In the genomic region with DNA sequence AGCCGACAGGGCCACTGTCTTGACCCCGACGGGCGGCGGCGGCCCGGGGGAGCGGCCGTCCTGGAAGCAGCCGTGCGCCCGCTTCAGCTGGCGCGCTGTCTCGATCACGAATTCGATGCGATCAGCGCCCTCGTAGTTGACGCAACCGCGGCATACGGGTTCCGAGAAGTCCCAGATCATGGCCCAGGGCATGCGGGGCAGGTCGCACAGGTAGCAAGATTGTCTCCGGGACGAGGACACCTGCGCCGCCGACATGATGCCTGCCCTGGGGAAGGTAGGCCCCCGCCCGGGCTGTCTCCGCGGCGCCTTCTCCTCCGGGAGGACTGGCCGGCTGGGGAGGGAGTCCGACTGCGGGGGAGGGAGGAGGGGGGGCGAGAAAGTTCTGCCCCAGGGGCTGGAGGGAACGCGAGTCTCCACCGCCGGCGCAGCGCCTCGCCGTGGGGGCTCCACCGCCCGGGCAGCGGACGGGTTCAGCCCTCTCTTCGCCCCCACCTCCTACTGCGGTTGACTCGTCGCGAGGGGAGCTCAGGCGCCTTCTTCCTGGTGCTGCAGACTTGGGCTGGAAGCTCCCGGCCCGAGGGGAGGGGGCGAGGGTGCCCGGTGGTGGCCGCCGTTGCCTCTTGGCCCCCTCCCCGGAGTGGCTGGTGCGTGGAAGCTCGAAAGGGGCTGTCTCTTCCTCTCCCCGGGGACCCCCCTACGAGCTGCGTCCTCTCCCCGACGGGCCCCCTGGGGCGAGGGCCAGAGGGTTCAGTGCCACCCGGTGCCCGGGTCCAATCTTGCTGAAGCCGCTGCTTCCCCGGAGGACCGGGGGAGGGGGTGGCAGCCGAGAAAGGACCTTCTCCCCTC, we compare ENCODE assay signal across 1 cellular context.
TF ChIP-seq lines count a peak whose summit lies in the region.

No MANE protein-coding gene starts in this region.

TF ChIP-seq in HepG2, 621 proteins besides CTCF, POLR2A, EP300 and RAD21 (continued from another document and continues in another):
- no peak for TF ChIP-seq ZSCAN20 (CRISPR knock-in tag; IDR thresholded peaks at IDR 0.05; ENCODE audit: borderline replicate concordance)
- TF ChIP-seq IRX3 (CRISPR knock-in tag; IDR thresholded peaks at IDR 0.05; ENCODE audit: borderline replicate concordance, low read depth) = no peak
- TF ChIP-seq, protein P1, sequence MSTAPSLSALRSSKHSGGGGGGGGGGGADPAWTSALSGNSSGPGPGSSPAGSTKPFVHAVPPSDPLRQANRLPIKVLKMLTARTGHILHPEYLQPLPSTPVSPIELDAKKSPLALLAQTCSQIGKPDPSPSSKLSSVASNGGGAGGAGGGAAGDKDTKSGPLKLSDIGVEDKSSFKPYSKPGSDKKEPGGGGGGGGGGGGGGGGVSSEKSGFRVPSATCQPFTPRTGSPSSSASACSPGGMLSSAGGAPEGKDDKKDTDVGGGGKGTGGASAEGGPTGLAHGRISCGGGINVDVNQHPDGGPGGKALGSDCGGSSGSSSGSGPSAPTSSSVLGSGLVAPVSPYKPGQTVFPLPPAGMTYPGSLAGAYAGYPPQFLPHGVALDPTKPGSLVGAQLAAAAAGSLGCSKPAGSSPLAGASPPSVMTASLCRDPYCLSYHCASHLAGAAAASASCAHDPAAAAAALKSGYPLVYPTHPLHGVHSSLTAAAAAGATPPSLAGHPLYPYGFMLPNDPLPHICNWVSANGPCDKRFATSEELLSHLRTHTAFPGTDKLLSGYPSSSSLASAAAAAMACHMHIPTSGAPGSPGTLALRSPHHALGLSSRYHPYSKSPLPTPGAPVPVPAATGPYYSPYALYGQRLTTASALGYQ (CRISPR knock-in tag; IDR thresholded peaks at IDR 0.05) = 0 out of 2 replicates have a peak, but pooled peaks have one; percentile 17
- no peak for TF ChIP-seq CHD2 (IDR thresholded peaks at IDR 0.05; ENCODE audit: low read depth, low read length)
- TF ChIP-seq JDP2 (CRISPR knock-in tag; IDR thresholded peaks at IDR 0.05; ENCODE audit: borderline replicate concordance) = no peak
- no peak for TF ChIP-seq ATAD3A (CRISPR knock-in tag; IDR thresholded peaks at IDR 0.05)
- TF ChIP-seq, protein P2, sequence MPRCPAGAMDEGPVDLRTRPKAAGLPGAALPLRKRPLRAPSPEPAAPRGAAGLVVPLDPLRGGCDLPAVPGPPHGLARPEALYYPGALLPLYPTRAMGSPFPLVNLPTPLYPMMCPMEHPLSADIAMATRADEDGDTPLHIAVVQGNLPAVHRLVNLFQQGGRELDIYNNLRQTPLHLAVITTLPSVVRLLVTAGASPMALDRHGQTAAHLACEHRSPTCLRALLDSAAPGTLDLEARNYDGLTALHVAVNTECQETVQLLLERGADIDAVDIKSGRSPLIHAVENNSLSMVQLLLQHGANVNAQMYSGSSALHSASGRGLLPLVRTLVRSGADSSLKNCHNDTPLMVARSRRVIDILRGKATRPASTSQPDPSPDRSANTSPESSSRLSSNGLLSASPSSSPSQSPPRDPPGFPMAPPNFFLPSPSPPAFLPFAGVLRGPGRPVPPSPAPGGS (CRISPR knock-in tag; IDR thresholded peaks at IDR 0.05) = no peak
- no peak for TF ChIP-seq NR2F1 (CRISPR knock-in tag; IDR thresholded peaks at IDR 0.05)
- TF ChIP-seq ZFX (CRISPR knock-in tag; IDR thresholded peaks at IDR 0.05; ENCODE audit: low read depth) = peak; percentile 45
- TF ChIP-seq NR2F2 (IDR thresholded peaks at IDR 0.05; ENCODE audit: borderline replicate concordance, low read depth) = no peak
- no peak for TF ChIP-seq TBX2 (CRISPR knock-in tag; IDR thresholded peaks at IDR 0.05; ENCODE audit: borderline replicate concordance)
- TF ChIP-seq ZNF550 (CRISPR knock-in tag; IDR thresholded peaks at IDR 0.05; ENCODE audit: borderline replicate concordance) = no peak
- no peak for TF ChIP-seq FOXP1 (IDR thresholded peaks at IDR 0.05)
- no peak for TF ChIP-seq FOXP1 (CRISPR knock-in tag; IDR thresholded peaks at IDR 0.05)
- no peak for TF ChIP-seq ZNF383 (CRISPR knock-in tag; IDR thresholded peaks at IDR 0.05; ENCODE audit: borderline replicate concordance)
- no peak; the same call in 1 of the 2 replicates for TF ChIP-seq ZNF672 (CRISPR knock-in tag; IDR thresholded peaks at IDR 0.05)
- TF ChIP-seq EHMT2 (IDR thresholded peaks at IDR 0.05; ENCODE audit: borderline replicate concordance, low read depth, low read length) = no peak
- no peak for TF ChIP-seq NR2F6 (IDR thresholded peaks at IDR 0.05)
- TF ChIP-seq NR2F6 (CRISPR knock-in tag; IDR thresholded peaks at IDR 0.05) = no peak
- TF ChIP-seq, protein P3, sequence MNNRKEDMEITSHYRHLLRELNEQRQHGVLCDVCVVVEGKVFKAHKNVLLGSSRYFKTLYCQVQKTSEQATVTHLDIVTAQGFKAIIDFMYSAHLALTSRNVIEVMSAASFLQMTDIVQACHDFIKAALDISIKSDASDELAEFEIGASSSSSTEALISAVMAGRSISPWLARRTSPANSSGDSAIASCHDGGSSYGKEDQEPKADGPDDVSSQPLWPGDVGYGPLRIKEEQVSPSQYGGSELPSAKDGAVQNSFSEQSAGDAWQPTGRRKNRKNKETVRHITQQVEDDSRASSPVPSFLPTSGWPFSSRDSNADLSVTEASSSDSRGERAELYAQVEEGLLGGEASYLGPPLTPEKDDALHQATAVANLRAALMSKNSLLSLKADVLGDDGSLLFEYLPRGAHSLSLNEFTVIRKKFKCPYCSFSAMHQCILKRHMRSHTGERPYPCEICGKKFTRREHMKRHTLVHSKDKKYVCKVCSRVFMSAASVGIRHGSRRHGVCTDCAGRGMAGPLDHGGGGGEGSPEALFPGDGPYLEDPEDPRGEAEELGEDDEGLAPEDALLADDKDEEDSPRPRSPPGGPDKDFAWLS (CRISPR knock-in tag; IDR thresholded peaks at IDR 0.05; ENCODE audit: borderline replicate concordance) = no peak
- no peak for TF ChIP-seq ZSCAN31 (CRISPR knock-in tag; IDR thresholded peaks at IDR 0.05; ENCODE audit: low read depth)
- no peak for TF ChIP-seq IKZF4 (CRISPR knock-in tag; IDR thresholded peaks at IDR 0.05; ENCODE audit: borderline replicate concordance, low read depth, not compliant biosample characterization)
- no peak for TF ChIP-seq ZNF251 (CRISPR knock-in tag; IDR thresholded peaks at IDR 0.05)
- no peak for TF ChIP-seq ZNF569 (CRISPR knock-in tag; IDR thresholded peaks at IDR 0.05; ENCODE audit: borderline replicate concordance)
- TF ChIP-seq NCOR1 (IDR thresholded peaks at IDR 0.05; ENCODE audit: borderline replicate concordance, low read length) = no peak; the same call in 1 of the 2 replicates
- no peak for TF ChIP-seq ETV5 (CRISPR knock-in tag; IDR thresholded peaks at IDR 0.05; ENCODE audit: borderline replicate concordance)
- peak; percentile 72 for TF ChIP-seq HNRNPK (IDR thresholded peaks at IDR 0.05; ENCODE audit: low read depth, low read length, poor library complexity, severe bottlenecking)
- TF ChIP-seq, protein P4, sequence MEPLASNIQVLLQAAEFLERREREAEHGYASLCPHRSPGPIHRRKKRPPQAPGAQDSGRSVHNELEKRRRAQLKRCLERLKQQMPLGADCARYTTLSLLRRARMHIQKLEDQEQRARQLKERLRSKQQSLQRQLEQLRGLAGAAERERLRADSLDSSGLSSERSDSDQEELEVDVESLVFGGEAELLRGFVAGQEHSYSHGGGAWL (CRISPR knock-in tag; IDR thresholded peaks at IDR 0.05) = peak; percentile 51
- no peak for TF ChIP-seq KDM6A (CRISPR knock-in tag; IDR thresholded peaks at IDR 0.05; ENCODE audit: low read depth)
- TF ChIP-seq ZNF782 (CRISPR knock-in tag; IDR thresholded peaks at IDR 0.05; ENCODE audit: borderline replicate concordance) = no peak
- TF ChIP-seq ZFP37 (CRISPR knock-in tag; IDR thresholded peaks at IDR 0.05; ENCODE audit: borderline replicate concordance) = no peak
- TF ChIP-seq NFKBIZ (CRISPR knock-in tag; IDR thresholded peaks at IDR 0.05) = no peak
- no peak for TF ChIP-seq ZNF615 (CRISPR knock-in tag; IDR thresholded peaks at IDR 0.05; ENCODE audit: borderline replicate concordance)
- TF ChIP-seq ZNF234 (CRISPR knock-in tag; conservative IDR thresholded peaks at IDR 0.05) = no peak
- no peak for TF ChIP-seq ZNF746 (CRISPR knock-in tag; IDR thresholded peaks at IDR 0.05)
- TF ChIP-seq TRIM24 (CRISPR knock-in tag; IDR thresholded peaks at IDR 0.05) = no peak
- TF ChIP-seq ZNF572 (CRISPR knock-in tag; IDR thresholded peaks at IDR 0.05) = no peak
- TF ChIP-seq, protein P5, sequence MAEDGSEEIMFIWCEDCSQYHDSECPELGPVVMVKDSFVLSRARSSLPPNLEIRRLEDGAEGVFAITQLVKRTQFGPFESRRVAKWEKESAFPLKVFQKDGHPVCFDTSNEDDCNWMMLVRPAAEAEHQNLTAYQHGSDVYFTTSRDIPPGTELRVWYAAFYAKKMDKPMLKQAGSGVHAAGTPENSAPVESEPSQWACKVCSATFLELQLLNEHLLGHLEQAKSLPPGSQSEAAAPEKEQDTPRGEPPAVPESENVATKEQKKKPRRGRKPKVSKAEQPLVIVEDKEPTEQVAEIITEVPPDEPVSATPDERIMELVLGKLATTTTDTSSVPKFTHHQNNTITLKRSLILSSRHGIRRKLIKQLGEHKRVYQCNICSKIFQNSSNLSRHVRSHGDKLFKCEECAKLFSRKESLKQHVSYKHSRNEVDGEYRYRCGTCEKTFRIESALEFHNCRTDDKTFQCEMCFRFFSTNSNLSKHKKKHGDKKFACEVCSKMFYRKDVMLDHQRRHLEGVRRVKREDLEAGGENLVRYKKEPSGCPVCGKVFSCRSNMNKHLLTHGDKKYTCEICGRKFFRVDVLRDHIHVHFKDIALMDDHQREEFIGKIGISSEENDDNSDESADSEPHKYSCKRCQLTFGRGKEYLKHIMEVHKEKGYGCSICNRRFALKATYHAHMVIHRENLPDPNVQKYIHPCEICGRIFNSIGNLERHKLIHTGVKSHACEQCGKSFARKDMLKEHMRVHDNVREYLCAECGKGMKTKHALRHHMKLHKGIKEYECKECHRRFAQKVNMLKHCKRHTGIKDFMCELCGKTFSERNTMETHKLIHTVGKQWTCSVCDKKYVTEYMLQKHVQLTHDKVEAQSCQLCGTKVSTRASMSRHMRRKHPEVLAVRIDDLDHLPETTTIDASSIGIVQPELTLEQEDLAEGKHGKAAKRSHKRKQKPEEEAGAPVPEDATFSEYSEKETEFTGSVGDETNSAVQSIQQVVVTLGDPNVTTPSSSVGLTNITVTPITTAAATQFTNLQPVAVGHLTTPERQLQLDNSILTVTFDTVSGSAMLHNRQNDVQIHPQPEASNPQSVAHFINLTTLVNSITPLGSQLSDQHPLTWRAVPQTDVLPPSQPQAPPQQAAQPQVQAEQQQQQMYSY (CRISPR knock-in tag; IDR thresholded peaks at IDR 0.05) = no peak
- TF ChIP-seq, protein P6, sequence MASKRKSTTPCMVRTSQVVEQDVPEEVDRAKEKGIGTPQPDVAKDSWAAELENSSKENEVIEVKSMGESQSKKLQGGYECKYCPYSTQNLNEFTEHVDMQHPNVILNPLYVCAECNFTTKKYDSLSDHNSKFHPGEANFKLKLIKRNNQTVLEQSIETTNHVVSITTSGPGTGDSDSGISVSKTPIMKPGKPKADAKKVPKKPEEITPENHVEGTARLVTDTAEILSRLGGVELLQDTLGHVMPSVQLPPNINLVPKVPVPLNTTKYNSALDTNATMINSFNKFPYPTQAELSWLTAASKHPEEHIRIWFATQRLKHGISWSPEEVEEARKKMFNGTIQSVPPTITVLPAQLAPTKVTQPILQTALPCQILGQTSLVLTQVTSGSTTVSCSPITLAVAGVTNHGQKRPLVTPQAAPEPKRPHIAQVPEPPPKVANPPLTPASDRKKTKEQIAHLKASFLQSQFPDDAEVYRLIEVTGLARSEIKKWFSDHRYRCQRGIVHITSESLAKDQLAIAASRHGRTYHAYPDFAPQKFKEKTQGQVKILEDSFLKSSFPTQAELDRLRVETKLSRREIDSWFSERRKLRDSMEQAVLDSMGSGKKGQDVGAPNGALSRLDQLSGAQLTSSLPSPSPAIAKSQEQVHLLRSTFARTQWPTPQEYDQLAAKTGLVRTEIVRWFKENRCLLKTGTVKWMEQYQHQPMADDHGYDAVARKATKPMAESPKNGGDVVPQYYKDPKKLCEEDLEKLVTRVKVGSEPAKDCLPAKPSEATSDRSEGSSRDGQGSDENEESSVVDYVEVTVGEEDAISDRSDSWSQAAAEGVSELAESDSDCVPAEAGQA (IDR thresholded peaks at IDR 0.05; ENCODE audit: low read depth) = no peak
- TF ChIP-seq, protein P6 (CRISPR knock-in tag; IDR thresholded peaks at IDR 0.05; ENCODE audit: borderline replicate concordance) = no peak
- TF ChIP-seq STAG1 (CRISPR knock-in tag; IDR thresholded peaks at IDR 0.05) = no peak; the same call in 1 of the 2 replicates
- TF ChIP-seq, protein P7, sequence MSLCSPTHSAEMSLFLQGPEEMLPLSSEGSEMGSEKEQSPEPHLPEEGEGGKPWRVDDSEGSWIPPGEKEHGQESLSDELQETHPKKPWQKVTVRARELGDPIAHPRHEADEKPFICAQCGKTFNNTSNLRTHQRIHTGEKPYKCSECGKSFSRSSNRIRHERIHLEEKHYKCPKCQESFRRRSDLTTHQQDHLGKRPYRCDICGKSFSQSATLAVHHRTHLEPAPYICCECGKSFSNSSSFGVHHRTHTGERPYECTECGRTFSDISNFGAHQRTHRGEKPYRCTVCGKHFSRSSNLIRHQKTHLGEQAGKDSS (CRISPR knock-in tag; IDR thresholded peaks at IDR 0.05; ENCODE audit: borderline replicate concordance, low read depth) = no peak
- TF ChIP-seq, protein P8, sequence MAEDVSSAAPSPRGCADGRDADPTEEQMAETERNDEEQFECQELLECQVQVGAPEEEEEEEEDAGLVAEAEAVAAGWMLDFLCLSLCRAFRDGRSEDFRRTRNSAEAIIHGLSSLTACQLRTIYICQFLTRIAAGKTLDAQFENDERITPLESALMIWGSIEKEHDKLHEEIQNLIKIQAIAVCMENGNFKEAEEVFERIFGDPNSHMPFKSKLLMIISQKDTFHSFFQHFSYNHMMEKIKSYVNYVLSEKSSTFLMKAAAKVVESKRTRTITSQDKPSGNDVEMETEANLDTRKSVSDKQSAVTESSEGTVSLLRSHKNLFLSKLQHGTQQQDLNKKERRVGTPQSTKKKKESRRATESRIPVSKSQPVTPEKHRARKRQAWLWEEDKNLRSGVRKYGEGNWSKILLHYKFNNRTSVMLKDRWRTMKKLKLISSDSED (CRISPR knock-in tag; IDR thresholded peaks at IDR 0.05) = no peak
- TF ChIP-seq GFI1 (CRISPR knock-in tag; IDR thresholded peaks at IDR 0.05; ENCODE audit: borderline replicate concordance) = no peak
